Comparison of ENCODE assay signal across 8 cellular contexts in the genomic region with DNA sequence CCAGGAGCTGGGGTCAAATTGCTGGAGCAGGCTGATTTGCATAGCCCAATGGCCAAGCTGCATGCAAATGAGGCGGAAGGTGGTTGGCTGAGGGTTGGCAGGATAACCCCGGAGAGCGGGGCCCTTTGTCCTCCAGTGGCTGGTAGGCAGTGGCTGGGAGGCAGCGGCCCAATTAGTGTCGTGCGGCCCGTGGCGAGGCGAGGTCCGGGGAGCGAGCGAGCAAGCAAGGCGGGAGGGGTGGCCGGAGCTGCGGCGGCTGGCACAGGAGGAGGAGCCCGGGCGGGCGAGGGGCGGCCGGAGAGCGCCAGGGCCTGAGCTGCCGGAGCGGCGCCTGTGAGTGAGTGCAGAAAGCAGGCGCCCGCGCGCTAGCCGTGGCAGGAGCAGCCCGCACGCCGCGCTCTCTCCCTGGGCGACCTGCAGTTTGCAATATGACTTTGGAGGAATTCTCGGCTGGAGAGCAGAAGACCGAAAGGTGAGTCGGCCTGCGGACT. TPM values are rescaled to one million over a fixed set of nuclear protein-coding genes. Genes with fewer than 3 reads are reported as not detected.
DNase-seq lines count a peak whose midpoint lies in the region; ATAC-seq and TF ChIP-seq lines count a peak whose summit lies in the region.

A gene with protein sequence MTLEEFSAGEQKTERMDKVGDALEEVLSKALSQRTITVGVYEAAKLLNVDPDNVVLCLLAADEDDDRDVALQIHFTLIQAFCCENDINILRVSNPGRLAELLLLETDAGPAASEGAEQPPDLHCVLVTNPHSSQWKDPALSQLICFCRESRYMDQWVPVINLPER (plus strand): TSS at position 135 of the 491 bp plus-strand sequence. CDS start 294 bp downstream, at position 429.

- ATAC-seq in HG02798 (IDR thresholded peaks at IDR 0.05; ENCODE audit: poor library complexity, unreplicated experiment) (peak; percentile 85), upper lobe of right lung (peak; percentile 96)

- H3K27ac ChIP-seq in upper lobe of right lung: peak within 1 kb of the TSS; percentile 91

- DNase-seq in NCI-H1436 (lab: John Stamatoyannopoulos, UW) (peak; percentile 99), T follicular helper cell (ENCODE audit: low read depth) (peak; percentile 92), adipocyte (ENCODE audit: low read depth) (peak; percentile 99), cardiac septum (ENCODE audit: low spot score) (peak; percentile 100), pons (ENCODE audit: low spot score) (peak; percentile 99), upper lobe of right lung (peak; percentile 99)

- peak within 1 kb of the TSS; percentile 99 for H3K9ac ChIP-seq in adipocyte (ENCODE audit: low read length)

- intact Hi-C loops in cardiac septum (cut with DNase I): loop anchor here (2.0 to 10.0 kb wide), 4 partner anchors 76 to 150 kb away; a partner anchor contains a TSS
- intact Hi-C loops in upper lobe of right lung (cut with DNase I): no loop called here

- TF ChIP-seq CTCF in GM12875 (IDR thresholded peaks at IDR 0.05; ENCODE audit: borderline replicate concordance, insufficient read depth, low read depth, low read length): no peak
- no peak for TF ChIP-seq CTCF in upper lobe of right lung (IDR thresholded peaks at IDR 0.05)

- peaks cover 29% of the 10 kb centered on the region for H3K36me3 ChIP-seq in adipocyte (ENCODE audit: control insufficient read depth, insufficient read depth, low read length, severe bottlenecking)
- peaks cover 24% of the 10 kb centered on the region for H3K36me3 ChIP-seq in upper lobe of right lung

- H3K9me3 ChIP-seq in adipocyte (ENCODE audit: control insufficient read depth, low read length) (no peaks in the 10 kb centered on the region), upper lobe of right lung (no peaks in the 10 kb centered on the region)

- H3K4me3 ChIP-seq in GM12875 (ENCODE audit: low read depth, low read length) (peak within 1 kb of the TSS; percentile 90), adipocyte (ENCODE audit: low read length) (peak within 1 kb of the TSS; percentile 95), upper lobe of right lung (peak within 1 kb of the TSS; percentile 91)

- H3K4me1 ChIP-seq in adipocyte (ENCODE audit: control insufficient read depth, insufficient read depth, low read length) (peaks cover 43% of the 10 kb centered on the region), upper lobe of right lung (peaks cover 22% of the 10 kb centered on the region)

- H3K27me3 ChIP-seq in adipocyte (replicated peaks; ENCODE audit: control insufficient read depth, insufficient read depth, low read length) (no peaks in the 10 kb centered on the region), upper lobe of right lung (no peaks in the 10 kb centered on the region)

RNA-seq across cellular contexts. Expression of the gene that starts here (rescaled TPM):
- total RNA-seq in cardiac septum (94.9 TPM), upper lobe of right lung (16.4 TPM)

Comparison
In these comparisons a context has a peak if more than half of its experiments do, and no peak if none do; other contexts are left out.
1. Peak in every context shown above with its lines: DNase-seq, ATAC-seq, H3K4me3 ChIP-seq and H3K27ac ChIP-seq.